ENCODE assay signal across 8 cellular contexts in genomic region chr4:51842554-51843308, GRCh38. TPM values are rescaled to one million over a fixed set of nuclear protein-coding genes. Genes with fewer than 3 reads are reported as not detected.
DNase-seq lines count a peak whose midpoint lies in the region; ATAC-seq and TF ChIP-seq lines count a peak whose summit lies in the region.

Gene DCUN1D4, plus strand, starts transcription at chr4:51843153. Its CDS starts 90 bp downstream, at chr4:51843243.

- peak within 1 kb of the TSS; percentile 79 for H3K4me3 ChIP-seq in upper lobe of right lung

- intact Hi-C loops in left cardiac atrium (cut with DNase I): loop anchor here in 1 of 2 donors (5.0 kb wide), 1 partner anchor 195 kb away; the partner anchor contains the start of gene SGCB
- intact Hi-C loops in posterior vena cava (cut with DNase I): no loop called here
- intact Hi-C loops in upper lobe of right lung (cut with DNase I): no loop called here

- no peaks in the 10 kb centered on the region for H3K27me3 ChIP-seq in upper lobe of right lung

- H3K36me3 Mint-ChIP-seq in T-helper 17 cell (ENCODE audit: low read depth): peaks cover 3% of the 10 kb centered on the region

- peak; percentile 70 for TF ChIP-seq POLR2A in GM15510 (IDR thresholded peaks at IDR 0.05; ENCODE audit: borderline replicate concordance, extremely low read depth, insufficient read length)

- peak within 1 kb of the TSS; percentile 93 for H3K27ac Mint-ChIP-seq in T-helper 17 cell

- H3K4me1 ChIP-seq in upper lobe of right lung: peaks cover 12% of the 10 kb centered on the region

- ATAC-seq in HG02885 (IDR thresholded peaks at IDR 0.05; ENCODE audit: poor library complexity, unreplicated experiment) (peak; percentile 88), T-helper 17 cell (peak; percentile 90), left cardiac atrium (peak; percentile 92 to 96), upper lobe of right lung (peak; percentile 95)

- H3K27ac ChIP-seq in upper lobe of right lung: peak within 1 kb of the TSS; percentile 86

- no peaks in the 10 kb centered on the region for H3K9me3 ChIP-seq in T-helper 17 cell (ENCODE audit: control insufficient read depth, low read length, poor library complexity, severe bottlenecking)
- no peaks in the 10 kb centered on the region for H3K9me3 ChIP-seq in upper lobe of right lung

- no peaks in the 10 kb centered on the region for H3K36me3 ChIP-seq in upper lobe of right lung

- peak within 1 kb of the TSS; percentile 100 for H3K4me3 Mint-ChIP-seq in T-helper 17 cell

- peak; percentile 94 for DNase-seq in NCI-H1694 treated with DMSO at 0.1 percent for 48 hours (lab: John Stamatoyannopoulos, UW)
- DNase-seq in T-helper 17 cell: peak; percentile 94 to 96 (median 94)
- DNase-seq in amygdala (lab: John Stamatoyannopoulos, UW): peak; percentile 85 to 100 (median 99)
- DNase-seq in left cardiac atrium: peak; percentile 100
- DNase-seq in posterior vena cava (ENCODE audit: low spot score): peak; percentile 100
- peak; percentile 100 for DNase-seq in upper lobe of right lung

- H3K4me1 Mint-ChIP-seq in T-helper 17 cell: peaks cover 16% of the 10 kb centered on the region

- H3K27me3 Mint-ChIP-seq in T-helper 17 cell: no peaks in the 10 kb centered on the region

- TF ChIP-seq CTCF in upper lobe of right lung (IDR thresholded peaks at IDR 0.05): peak; percentile 50

RNA-seq across cellular contexts. Expression of gene DCUN1D4, which starts in this region (rescaled TPM):
- total RNA-seq in T-helper 17 cell: 10 to 100 TPM; 30.7 to 39.1 TPM
- total RNA-seq in left cardiac atrium: 10 to 100 TPM; 49.1 to 50.9 TPM
- total RNA-seq in posterior vena cava: 10 to 100 TPM; 55.0 to 68.3 TPM
- total RNA-seq in upper lobe of right lung: 42.7 TPM

Comparison
In these comparisons a context has a peak if more than half of its experiments do, and no peak if none do; other contexts are left out.
1. Peak in every context shown above with its lines: DNase-seq, ATAC-seq, H3K4me3 ChIP-seq and H3K27ac ChIP-seq.